11 cellular contexts compared by ENCODE assay signal in genomic region chr9:113589890-113590289, GRCh38.
DNase-seq lines count a peak whose midpoint lies in the region; ATAC-seq, FAIRE-seq and TF ChIP-seq lines count a peak whose summit lies in the region.
"Had no signal": no experiment of that assay in that cellular context is flagged by ENCODE, and none has a peak within 500 bp of the region (broad histone marks: within the 10 kb centered on the region; RNA-seq: fewer than 3 reads in every experiment).

No MANE protein-coding gene starts in this region.

- peaks cover 8% of the 10 kb centered on the region; the same call in 1 of the 2 replicates for H3K23me2 ChIP-seq in H1 (ENCODE audit: low read depth, low read length)

- no peak overlapping the region for H2BK5ac ChIP-seq in H1 (ENCODE audit: low read depth, low read length)

- no peak overlapping the region for H3K4ac ChIP-seq in H1 (replicated peaks; ENCODE audit: insufficient read length, low read depth, low read length)

- TF ChIP-seq EP300 in H1 (IDR thresholded peaks at IDR 0.05; ENCODE audit: borderline replicate concordance in 1 of 2, low read depth in 2 of 2, low read length in 2 of 2) = no peak

- H2AK5ac ChIP-seq in H1 (ENCODE audit: low read depth, low read length) = no peak overlapping the region

- no peak overlapping the region for H3K56ac ChIP-seq in H1 (replicated peaks; ENCODE audit: insufficient read length, low read depth, low read length)

- no peak overlapping the region for H2BK15ac ChIP-seq in H1 (ENCODE audit: low read length)

- H3K4me1 ChIP-seq in H1 (replicated peaks in 1 of 4; ENCODE audit: control insufficient read depth in 3 of 4, insufficient read depth in 4 of 4, low read length in 3 of 4) (peaks cover 10 to 20% (median 12%) of the 10 kb centered on the region in 4 experiments), parathyroid adenoma (peaks cover 5% of the 10 kb centered on the region)

- peaks cover 6% of the 10 kb centered on the region; the same call in 1 of the 2 replicates for H3K79me1 ChIP-seq in H1 (ENCODE audit: low read depth, low read length)

- no peak for ATAC-seq in GM18511 (IDR thresholded peaks at IDR 0.05; ENCODE audit: unreplicated experiment)
- ATAC-seq: stimulated activated naive B cell treated with anti-CD40 and anti-IgM and Interleukin-4, amounts not matched to agents 10 μg/mL and 1 μg/mL and 100 μg/mL, for 72 hours had no signal

- TF ChIP-seq POLR2A in H1 (IDR thresholded peaks at IDR 0.05; ENCODE audit: control extremely low read depth in 1 of 2, low read depth in 2 of 2, low read length in 2 of 2) = no peak

- H2BK12ac ChIP-seq in H1 (ENCODE audit: low read depth, low read length) = no peak overlapping the region

- no peak overlapping the region for H4K5ac ChIP-seq in H1 (ENCODE audit: insufficient read length, low read depth, low read length)

- TF ChIP-seq CTCF in H1 (IDR thresholded peaks at IDR 0.05; ENCODE audit: control extremely low read depth in 1 of 3, insufficient read depth in 1 of 3, low read depth in 1 of 3, low read length in 3 of 3) (peak in 2 of 3 experiments; percentile 42 to 46; a peak in 3 of 4 replicates), parathyroid adenoma (IDR thresholded peaks at IDR 0.05) (peak; percentile 32)

- H3K4me3 ChIP-seq in H1 (ENCODE audit: extremely low read depth in 1 of 4, insufficient read depth in 2 of 4, low read depth in 3 of 4, low read length in 4 of 4) (no peak overlapping the region), parathyroid adenoma (ENCODE audit: low read depth, low read length) (no peak overlapping the region)

- H3K79me2 ChIP-seq in H1 (ENCODE audit: control insufficient read depth in 1 of 2, insufficient read depth in 2 of 2, low read length in 2 of 2) (peaks cover 0 to 7% of the 10 kb centered on the region in 2 experiments; a peak in 1 of 4 replicates), parathyroid adenoma (no peaks in the 10 kb centered on the region)

- peak; percentile 55 to 69 for TF ChIP-seq RAD21 in H1 (IDR thresholded peaks at IDR 0.05 in 1 of 2, conservative IDR thresholded peaks at IDR 0.05 in 1 of 2; ENCODE audit: low read depth in 2 of 2, low read length in 2 of 2)

- no peak overlapping the region for H3K18ac ChIP-seq in H1 (ENCODE audit: extremely low read depth, low read length)

- H3K9me3 ChIP-seq in H1 (ENCODE audit: insufficient read depth in 2 of 2, low read depth in 1 of 2, low read length in 1 of 2) (no peaks in the 10 kb centered on the region), parathyroid adenoma (ENCODE audit: control insufficient read depth, low read length) (no peaks in the 10 kb centered on the region)

- peak; percentile 73 for DNase-seq in ELR (ENCODE audit: low read depth)
- DNase-seq in NCI-H69 (lab: John Stamatoyannopoulos, UW) = peak; percentile 51
- DNase-seq in H1 (ENCODE audit: low read depth in 1 of 2, low spot score in 2 of 2) = no peak
- DNase-seq in HuH-7.5 (ENCODE audit: low spot score) = no peak
- no peak for DNase-seq in activated CD8-positive, alpha-beta memory T cell treated with anti-CD3 and anti-CD28 coated beads for 24 hours
- DNase-seq in NCI-H1105 (lab: John Stamatoyannopoulos, UW) = no peak
- DNase-seq: stimulated activated naive B cell treated with anti-CD40 and anti-IgM and Interleukin-4, amounts not matched to agents 10 μg/mL and 1 μg/mL and 100 μg/mL, for 72 hours had no signal

- POLR2A ChIA-PET in H1 (lab: Charles Lee; ENCODE audit: partially characterized antibody) = interaction anchor here (0.7 to 1.3 kb wide), 3 partner anchors 10 to 52 kb away, joined by 3 to 5 read pairs (median 3); no protein-coding TSS in a partner anchor

- no peak overlapping the region for H2AFZ ChIP-seq in H1 (ENCODE audit: low read length)
- H2AFZ ChIP-seq in parathyroid adenoma = no peak overlapping the region

- 85% methylated on average over 3 of the region's 3 CpGs; no CpG with 5 or more reads in 1 of the 2 experiments for WGBS in H1 (ENCODE audit: extremely low coverage in 1 of 2, insufficient coverage in 1 of 2, insufficient read length in 1 of 2, insufficient replicate concordance in 2 of 2, low coverage in 1 of 2, low lambda C conversion rate in 2 of 2, missing lambda C conversion rate in 1 of 2), 2 experiments

- H3K4me2 ChIP-seq in H1 (ENCODE audit: insufficient read depth in 1 of 2, low read depth in 2 of 2, low read length in 2 of 2) (no peak overlapping the region), parathyroid adenoma (ENCODE audit: low read length) (no peak overlapping the region)
- H3K4me2 ChIP-seq: KMS-11 had no signal

- H3K27me3 ChIP-seq in H1 (replicated peaks in 1 of 4; ENCODE audit: control insufficient read depth in 3 of 4, extremely low read depth in 1 of 4, insufficient read depth in 3 of 4, low read length in 3 of 4) (no peaks in the 10 kb centered on the region), parathyroid adenoma (ENCODE audit: control insufficient read depth, insufficient read depth, low read length) (no peaks in the 10 kb centered on the region)

- FAIRE-seq in H1 (lab: Jason Lieb, UNC) = no peak

- CTCF ChIA-PET in H1 (lab: Charles Lee; ENCODE audit: partially characterized antibody) = interaction anchor here (0.6 to 28.3 kb wide), 23 partner anchors 8 to 316 kb away, joined by 3 to 1065 read pairs (median 5); partner anchors contain the start of genes C9orf43, CDC26, POLE3 and PRPF4

- H4K8ac ChIP-seq in H1 (ENCODE audit: extremely low read depth, insufficient read depth, low read length) = no peak overlapping the region

- no peak overlapping the region for H4K91ac ChIP-seq in H1 (replicated peaks; ENCODE audit: insufficient read length, low read length)

- no peak overlapping the region for H2BK20ac ChIP-seq in H1 (ENCODE audit: low read length)

- no peaks in the 10 kb centered on the region for H4K20me1 ChIP-seq in H1 (replicated peaks in 1 of 2; ENCODE audit: control insufficient read depth in 1 of 2, insufficient read depth in 2 of 2, low read length in 2 of 2)

- no peak overlapping the region for H2BK120ac ChIP-seq in H1 (replicated peaks; ENCODE audit: low read depth, low read length)

- H3K36me3 ChIP-seq in H1 (ENCODE audit: control insufficient read depth in 2 of 4, insufficient read depth in 4 of 4, low read length in 3 of 4) (no peaks in the 10 kb centered on the region), parathyroid adenoma (ENCODE audit: control insufficient read depth, insufficient read depth, low read length) (peaks cover 2% of the 10 kb centered on the region)

- no peak overlapping the region for H3K14ac ChIP-seq in H1 (ENCODE audit: insufficient read length)

- H3K9ac ChIP-seq in H1 (replicated peaks in 1 of 4; ENCODE audit: extremely low read depth in 1 of 4, low read depth in 3 of 4, low read length in 3 of 4) = no peak overlapping the region
- H3K9ac ChIP-seq in parathyroid adenoma = no peak overlapping the region
- H3K9ac ChIP-seq: KMS-11 had no signal

- H3K23ac ChIP-seq in H1 (ENCODE audit: insufficient read length) = no peak overlapping the region

- H3K27ac ChIP-seq in H1 (ENCODE audit: low read depth, low read length) = no peak overlapping the region
- H3K27ac ChIP-seq in parathyroid adenoma = no peak overlapping the region
- H3K27ac ChIP-seq: epithelial cell of prostate, KMS-11 had no signal

TF ChIP-seq in H1, 55 proteins besides CTCF, POLR2A, EP300 and RAD21:
- TF ChIP-seq NRF1 (IDR thresholded peaks at IDR 0.05; ENCODE audit: low read depth, low read length) (no peak), SP2 (IDR thresholded peaks at IDR 0.05; ENCODE audit: low read length) (no peak), CTBP2 (IDR thresholded peaks at IDR 0.05; ENCODE audit: borderline replicate concordance, insufficient read depth, insufficient read length, low read length) (no peak), ASH2L (IDR thresholded peaks at IDR 0.05; ENCODE audit: low read length) (no peak), GABPA (IDR thresholded peaks at IDR 0.05; ENCODE audit: borderline replicate concordance, insufficient read depth, low read length) (no peak), CBX5 (IDR thresholded peaks at IDR 0.05; ENCODE audit: low read depth, low read length) (no peak), RFX5 (IDR thresholded peaks at IDR 0.05; ENCODE audit: borderline replicate concordance, low read depth, low read length) (no peak), TAF1 (IDR thresholded peaks at IDR 0.05; ENCODE audit: low read depth, low read length) (no peak), SUZ12 (IDR thresholded peaks at IDR 0.05; ENCODE audit: low read length) (no peak), SRF (IDR thresholded peaks at IDR 0.05; ENCODE audit: low read depth, low read length) (no peak), RNF2 (IDR thresholded peaks at IDR 0.05; ENCODE audit: borderline replicate concordance, low read depth, low read length, missing control alignments, poor library complexity, severe bottlenecking) (no peak), SAP30 (IDR thresholded peaks at IDR 0.05; ENCODE audit: insufficient read depth, insufficient replicate concordance, low read length) (no peak), POU5F1 (IDR thresholded peaks at IDR 0.05; ENCODE audit: low read depth, low read length) (no peak), MAFK (IDR thresholded peaks at IDR 0.05; ENCODE audit: low read depth, low read length) (no peak)

Comparison
In these comparisons a context has a peak if more than half of its experiments do, and no peak if none do; other contexts are left out.
1. DNase-seq: peak in ELR (single experiment) and NCI-H69 (single experiment); none in H1 (0 of 2), HuH-7.5 (single experiment), activated CD8-positive, alpha-beta memory T cell treated with anti-CD3 and anti-CD28 coated beads for 24 hours (single experiment) and NCI-H1105 (single experiment).